1 cellular context compared by ENCODE assay signal in genomic region chr4:1998296-1998695, GRCh38.
TF ChIP-seq lines count a peak whose summit lies in the region.

No MANE protein-coding gene starts in this region.

TF ChIP-seq in GM23338, 12 proteins besides CTCF, POLR2A, EP300 and RAD21 (continued from another document):
- no peak for TF ChIP-seq REST (IDR thresholded peaks at IDR 0.05; ENCODE audit: unreplicated experiment)
- TF ChIP-seq ETS1 (IDR thresholded peaks at IDR 0.05): no peak
- TF ChIP-seq ZNF114 (CRISPR knock-in tag; IDR thresholded peaks at IDR 0.05): no peak
- TF ChIP-seq ZNF462 (CRISPR knock-in tag; IDR thresholded peaks at IDR 0.05): no peak
- no peak for TF ChIP-seq EZH2phosphoT487 (IDR thresholded peaks at IDR 0.05; ENCODE audit: unreplicated experiment)
- no peak for TF ChIP-seq STAT1 (IDR thresholded peaks at IDR 0.05; ENCODE audit: unreplicated experiment)
- TF ChIP-seq NANOG (IDR thresholded peaks at IDR 0.05; ENCODE audit: borderline replicate concordance): no peak
